Comparison of ENCODE assay signal across 8 cellular contexts in genomic region chr11:2298795-2299747, GRCh38. TPM values are rescaled to one million over a fixed set of nuclear protein-coding genes. Genes with fewer than 3 reads are reported as not detected.
DNase-seq lines count a peak whose midpoint lies in the region; ATAC-seq and TF ChIP-seq lines count a peak whose summit lies in the region.

No MANE protein-coding gene starts in this region.

- H3K27ac Mint-ChIP-seq in chondrocyte (ENCODE audit: unreplicated experiment) (no peak overlapping the region), nephron progenitor cell (no peak overlapping the region)

- peaks cover 9% of the 10 kb centered on the region for H3K27me3 Mint-ChIP-seq in chondrocyte (ENCODE audit: low read depth)
- H3K27me3 Mint-ChIP-seq in nephron progenitor cell (ENCODE audit: low read depth, poor library complexity): peaks cover 15% of the 10 kb centered on the region

- H3K4me1 Mint-ChIP-seq in chondrocyte (ENCODE audit: low read depth) (no peaks in the 10 kb centered on the region), nephron progenitor cell (peaks cover 15% of the 10 kb centered on the region)

- no peaks in the 10 kb centered on the region for H3K9me3 Mint-ChIP-seq in chondrocyte (ENCODE audit: low read depth)
- no peaks in the 10 kb centered on the region for H3K9me3 Mint-ChIP-seq in nephron progenitor cell

- no peak for ATAC-seq in HG03097 (IDR thresholded peaks at IDR 0.05; ENCODE audit: low FRiP score, unreplicated experiment)

- H3K4me3 Mint-ChIP-seq in chondrocyte (ENCODE audit: unreplicated experiment) (no peak overlapping the region), nephron progenitor cell (no peak overlapping the region)

- peak; percentile 26 for DNase-seq in NCI-H82 (lab: John Stamatoyannopoulos, UW)
- DNase-seq in NCI-H82 treated with DMSO at 0.1 percent for 48 hours (lab: John Stamatoyannopoulos, UW; ENCODE audit: unreplicated experiment): no peak
- DNase-seq in NCI-H460 (ENCODE audit: extremely low read depth, low read depth): peak; percentile 14
- DNase-seq in chondrocyte (ENCODE audit: low spot score): no peak
- peak; percentile 47 for DNase-seq in nephron progenitor cell
- DNase-seq in activated CD4-positive, CD25-positive, alpha-beta regulatory T cell (lab: John Stamatoyannopoulos, UW): no peak
- no peak for DNase-seq in NCI-H187 (lab: John Stamatoyannopoulos, UW)

- H3K36me3 Mint-ChIP-seq in chondrocyte (ENCODE audit: low read depth) (no peaks in the 10 kb centered on the region), nephron progenitor cell (ENCODE audit: low read depth) (no peaks in the 10 kb centered on the region)

- TF ChIP-seq CTCF in chondrocyte (IDR thresholded peaks at IDR 0.05): peak; percentile 57
- TF ChIP-seq CTCF in nephron progenitor cell (IDR thresholded peaks at IDR 0.05): peak; percentile 43

RNA-seq across cellular contexts. Expression of gene C11orf21, which starts 2.6 kb away (rescaled TPM):
- not detected in 2 replicates for total RNA-seq in NCI-H460 (2014; rRNA removed; shearing (Covaris generic))
- polyA plus RNA-seq in NCI-H460 (2014; cell fraction: nucleus; rRNA removed): not detected in 2 replicates
- total RNA-seq in chondrocyte: not detected in 3 replicates

RNA-seq across cellular contexts. Expression of gene TSPAN32, which starts 2.7 kb away (rescaled TPM):
- total RNA-seq in NCI-H460 (2014; rRNA removed; shearing (Covaris generic)): not detected in 2 replicates
- polyA plus RNA-seq in NCI-H460 (2014; cell fraction: nucleus; rRNA removed): not detected in 2 replicates
- total RNA-seq in chondrocyte: not detected in 3 replicates

RNA-seq across cellular contexts. Expression of gene ASCL2, which starts 28.7 kb away (rescaled TPM):
- not detected in 2 replicates for total RNA-seq in NCI-H460 (2014; rRNA removed; shearing (Covaris generic))
- polyA plus RNA-seq in NCI-H460 (2014; cell fraction: nucleus; rRNA removed): not detected in 2 replicates
- not detected in 3 replicates for total RNA-seq in chondrocyte

Comparison
In these comparisons a context has a peak if more than half of its experiments do, and no peak if none do; other contexts are left out.
1. DNase-seq: peak in NCI-H82 (single experiment), NCI-H460 (single experiment) and nephron progenitor cell (single experiment); none in NCI-H82 treated with DMSO at 0.1 percent for 48 hours (single experiment), chondrocyte (single experiment), activated CD4-positive, CD25-positive, alpha-beta regulatory T cell (0 of 4) and NCI-H187 (0 of 2).